Comparison of ENCODE assay signal across 1 cellular context in the genomic region with DNA sequence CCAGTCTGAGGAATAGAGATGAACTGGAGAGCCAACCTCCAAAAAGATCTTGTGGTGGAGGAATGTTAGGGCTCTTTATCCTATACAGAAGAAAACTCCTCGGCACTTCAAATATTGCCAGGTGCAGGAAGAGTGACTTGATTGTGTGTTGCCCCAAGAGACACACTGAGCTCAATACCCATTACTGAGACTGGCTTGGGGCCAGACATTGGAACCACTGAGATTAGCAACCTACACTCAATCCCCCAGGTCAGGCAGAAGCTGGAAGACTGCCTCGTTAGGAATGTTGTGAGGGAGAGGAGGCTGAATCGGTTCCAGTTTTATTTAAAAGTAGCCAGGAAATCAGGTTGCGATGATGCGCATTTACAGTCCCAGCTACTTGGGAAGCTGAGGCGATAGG.
TF ChIP-seq lines count a peak whose summit lies in the region.

No MANE protein-coding gene starts in this region.

TF ChIP-seq in H1, 55 proteins besides CTCF, POLR2A, EP300 and RAD21:
- 0 out of 2 replicates have a peak, but pooled peaks have one; percentile 33 for TF ChIP-seq POLR2AphosphoS5 (IDR thresholded peaks at IDR 0.05; ENCODE audit: low read depth, low read length)
- TF ChIP-seq SP4 (IDR thresholded peaks at IDR 0.05; ENCODE audit: low read length): no peak
- TF ChIP-seq, protein P1, sequence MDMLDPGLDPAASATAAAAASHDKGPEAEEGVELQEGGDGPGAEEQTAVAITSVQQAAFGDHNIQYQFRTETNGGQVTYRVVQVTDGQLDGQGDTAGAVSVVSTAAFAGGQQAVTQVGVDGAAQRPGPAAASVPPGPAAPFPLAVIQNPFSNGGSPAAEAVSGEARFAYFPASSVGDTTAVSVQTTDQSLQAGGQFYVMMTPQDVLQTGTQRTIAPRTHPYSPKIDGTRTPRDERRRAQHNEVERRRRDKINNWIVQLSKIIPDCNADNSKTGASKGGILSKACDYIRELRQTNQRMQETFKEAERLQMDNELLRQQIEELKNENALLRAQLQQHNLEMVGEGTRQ (IDR thresholded peaks at IDR 0.05; ENCODE audit: low read length): no peak
